In genomic region chr11:16111690-16112089, GRCh38 we compare ENCODE assay signal across 1 cellular context.
TF ChIP-seq lines count a peak whose summit lies in the region.

No MANE protein-coding gene starts in this region.

TF ChIP-seq in GM23338, 12 proteins besides CTCF, POLR2A, EP300 and RAD21 (continued from another document):
- TF ChIP-seq ETS1 (IDR thresholded peaks at IDR 0.05): no peak
- no peak for TF ChIP-seq REST (IDR thresholded peaks at IDR 0.05; ENCODE audit: unreplicated experiment)
- TF ChIP-seq STAT1 (IDR thresholded peaks at IDR 0.05; ENCODE audit: unreplicated experiment): no peak
- no peak for TF ChIP-seq JUNB (IDR thresholded peaks at IDR 0.05; ENCODE audit: unreplicated experiment)
- TF ChIP-seq EZH2 (IDR thresholded peaks at IDR 0.05; ENCODE audit: low read depth, unreplicated experiment): no peak
- no peak for TF ChIP-seq POLR2AphosphoS5 (IDR thresholded peaks at IDR 0.05; ENCODE audit: low read depth)
- no peak for TF ChIP-seq CREB1 (CRISPR knock-in tag; IDR thresholded peaks at IDR 0.05; ENCODE audit: low read depth)
